Comparison of ENCODE assay signal across 23 cellular contexts in genomic region chr5:137148128-137148527, GRCh38.
DNase-seq lines count a peak whose midpoint lies in the region; ATAC-seq, FAIRE-seq and TF ChIP-seq lines count a peak whose summit lies in the region.
"Had no signal": no experiment of that assay in that cellular context is flagged by ENCODE, and none has a peak within 500 bp of the region (broad histone marks: within the 10 kb centered on the region; RNA-seq: fewer than 3 reads in every experiment).

No MANE protein-coding gene starts in this region.

- H3K9ac ChIP-seq in astrocyte (ENCODE audit: low read length) (peak overlapping the region; percentile 40), mesendoderm (ENCODE audit: low read length) (no peak overlapping the region)

- H3K4me3 ChIP-seq in breast epithelium (no peak overlapping the region), astrocyte (ENCODE audit: insufficient read depth, low read depth, low read length) (no peak overlapping the region), mesendoderm (ENCODE audit: low read length) (no peak overlapping the region)
- H3K4me3 ChIP-seq: body of pancreas, colonic mucosa, gastroesophageal sphincter, PC-9 had no signal

- H2AK5ac ChIP-seq in mesendoderm (ENCODE audit: low read length) = no peak overlapping the region

- H3K4me3 Mint-ChIP-seq in MCF 10A (ENCODE audit: unreplicated experiment) (no peak overlapping the region), astrocyte (ENCODE audit: unreplicated experiment) (no peak overlapping the region)
- H3K4me3 Mint-ChIP-seq: activated CD4-positive, alpha-beta memory T cell treated with anti-CD3 and anti-CD28 coated beads for 36 hours; activated naive CD8-positive, alpha-beta T cell treated with anti-CD3 and anti-CD28 coated beads for 36 hours; CD4-positive, alpha-beta T cell; IgD-negative memory B cell; neural crest cell had no signal

- CTCF ChIA-PET in MCF 10A (lab: Yijun Ruan, JAX) = interaction anchor here (0.6 to 0.7 kb wide), 2 partner anchors 91 to 1926 kb away, joined by 3 read pairs; no protein-coding TSS in a partner anchor

- H3K4me1 ChIP-seq in breast epithelium = no peaks in the 10 kb centered on the region
- H3K4me1 ChIP-seq in astrocyte (ENCODE audit: insufficient read depth, low read length) = peaks cover 53% of the 10 kb centered on the region
- H3K4me1 ChIP-seq in mesendoderm (ENCODE audit: control insufficient read depth, low read depth, low read length) = peaks cover 10% of the 10 kb centered on the region
- H3K4me1 ChIP-seq: body of pancreas, colonic mucosa had no signal

- no peak for FAIRE-seq in astrocyte (lab: Jason Lieb, UNC)

- intact Hi-C loops in MCF 10A (cut with micrococcal nuclease) = loop anchor here (5.0 to 10.0 kb wide), 2 partner anchors 47 to 164 kb away; no protein-coding TSS in a partner anchor
- intact Hi-C loops in breast epithelium (cut with DNase I; ENCODE audit: low total_unique reads) = no loop called here

- H3K18ac ChIP-seq in mesendoderm (ENCODE audit: low read length) = no peak overlapping the region

- H3K56ac ChIP-seq in mesendoderm (ENCODE audit: low read length) = peak overlapping the region; percentile 43

- H4K5ac ChIP-seq in mesendoderm (ENCODE audit: low read length) = no peak overlapping the region

- TF ChIP-seq CTCF in MCF 10A (IDR thresholded peaks at IDR 0.05; ENCODE audit: unreplicated experiment) (no peak), breast epithelium (IDR thresholded peaks at IDR 0.05) (no peak), astrocyte (IDR thresholded peaks at IDR 0.05; ENCODE audit: insufficient read depth, low read depth, low read length) (no peak)

- H2BK15ac ChIP-seq in mesendoderm (replicated peaks; ENCODE audit: low read depth) = no peak overlapping the region

- H4K20me1 ChIP-seq in astrocyte (ENCODE audit: insufficient read depth, low read length) = peaks cover 5% of the 10 kb centered on the region

- peak overlapping the region; percentile 1 for H3K4me2 ChIP-seq in astrocyte (ENCODE audit: low read length)
- no peak overlapping the region for H3K4me2 ChIP-seq in mesendoderm (ENCODE audit: low read length)
- H3K4me2 ChIP-seq: PC-9 had no signal

- no peak overlapping the region for H2BK5ac ChIP-seq in mesendoderm (ENCODE audit: low read length)

- no TSS peak for BruUV-seq in MCF 10A (replicated peaks; lab: Mats Ljungman, UMichigan)

- no peak overlapping the region for H2AFZ ChIP-seq in astrocyte (ENCODE audit: low read depth, low read length)
- H2AFZ ChIP-seq: PC-9 had no signal

- no peak for TF ChIP-seq POLR2A in breast epithelium (IDR thresholded peaks at IDR 0.05)

- H3K4ac ChIP-seq in mesendoderm (ENCODE audit: low read depth, low read length) = no peak overlapping the region

- H3K27ac Mint-ChIP-seq in MCF 10A (ENCODE audit: low read depth, unreplicated experiment) (peak overlapping the region; percentile 99), astrocyte (ENCODE audit: unreplicated experiment) (peak overlapping the region; percentile 80)
- H3K27ac Mint-ChIP-seq: activated CD4-positive, alpha-beta memory T cell treated with anti-CD3 and anti-CD28 coated beads for 36 hours; activated naive CD8-positive, alpha-beta T cell treated with anti-CD3 and anti-CD28 coated beads for 36 hours; CD4-positive, alpha-beta T cell; IgD-negative memory B cell; progenitor cell of endocrine pancreas had no signal

- H3K27me3 Mint-ChIP-seq in MCF 10A (ENCODE audit: insufficient read depth, unreplicated experiment) = no peaks in the 10 kb centered on the region
- H3K27me3 Mint-ChIP-seq in astrocyte (ENCODE audit: low read depth, unreplicated experiment) = peaks cover 3% of the 10 kb centered on the region

- H3K36me3 Mint-ChIP-seq in MCF 10A (ENCODE audit: insufficient read depth, unreplicated experiment) = no peaks in the 10 kb centered on the region
- H3K36me3 Mint-ChIP-seq in astrocyte (ENCODE audit: low read depth, unreplicated experiment) = no peaks in the 10 kb centered on the region
- H3K36me3 Mint-ChIP-seq: activated CD4-positive, alpha-beta memory T cell treated with anti-CD3 and anti-CD28 coated beads for 36 hours; activated naive CD8-positive, alpha-beta T cell treated with anti-CD3 and anti-CD28 coated beads for 36 hours; IgD-negative memory B cell had no signal

- H3K27me3 ChIP-seq in breast epithelium = no peaks in the 10 kb centered on the region
- no peaks in the 10 kb centered on the region for H3K27me3 ChIP-seq in astrocyte (ENCODE audit: insufficient read depth, low read length)
- H3K27me3 ChIP-seq in mesendoderm (ENCODE audit: insufficient read depth, low read length, poor library complexity) = no peaks in the 10 kb centered on the region
- H3K27me3 ChIP-seq: body of pancreas, colonic mucosa had no signal

- no peak for ATAC-seq in HG03108 (IDR thresholded peaks at IDR 0.05; ENCODE audit: unreplicated experiment)
- ATAC-seq: body of pancreas, gastroesophageal sphincter, left ventricle myocardium superior had no signal

- DNase-seq in MCF 10A (ENCODE audit: unreplicated experiment) (no peak), breast epithelium (ENCODE audit: low spot score in 2 of 2) (no peak), astrocyte (ENCODE audit: low read depth) (peak; percentile 76), mesendoderm (peak; percentile 31), dedifferentiated amniotic fluid mesenchymal stem cell (ENCODE audit: extremely low spot score) (no peak)
- DNase-seq in activated CD8-positive, alpha-beta memory T cell treated with anti-CD3 and anti-CD28 coated beads, Interleukin-2, amount 50 U/mL, for 48 hours = no peak
- DNase-seq in stimulated activated CD4-positive, alpha-beta T cell treated with anti-CD3 and anti-CD28 coated beads, Interleukin-4, amount 100 ng/mL, for 1 hour = no peak
- DNase-seq: 8988T; activated CD4-positive, alpha-beta memory T cell treated with anti-CD3 and anti-CD28 coated beads for 36 hours; activated effector memory CD4-positive, alpha-beta T cell treated with Interleukin-2 at 50 U/mL for 16 hours; activated naive CD8-positive, alpha-beta T cell treated with anti-CD3 and anti-CD28 coated beads for 36 hours; body of pancreas; CD4-positive, alpha-beta T cell; colonic mucosa; left ventricle myocardium superior; PC-9; Right ventricle myocardium superior; trophoblast cell had no signal

- no peak overlapping the region for H2BK120ac ChIP-seq in mesendoderm (ENCODE audit: low read depth, low read length)

- H3K4me1 Mint-ChIP-seq in MCF 10A (ENCODE audit: insufficient read depth, unreplicated experiment) = peaks cover 33% of the 10 kb centered on the region
- peaks cover 26% of the 10 kb centered on the region for H3K4me1 Mint-ChIP-seq in astrocyte (ENCODE audit: low read depth, unreplicated experiment)
- H3K4me1 Mint-ChIP-seq: activated naive CD8-positive, alpha-beta T cell treated with anti-CD3 and anti-CD28 coated beads for 36 hours; IgD-negative memory B cell had no signal

- H4K8ac ChIP-seq in mesendoderm (ENCODE audit: low read depth, low read length) = no peak overlapping the region

- no peak overlapping the region for H3K27ac ChIP-seq in breast epithelium
- H3K27ac ChIP-seq in astrocyte (ENCODE audit: low read depth, low read length) = peak overlapping the region; percentile 96
- no peak overlapping the region for H3K27ac ChIP-seq in mesendoderm (ENCODE audit: low read depth, low read length)
- H3K27ac ChIP-seq: body of pancreas, colonic mucosa, gastroesophageal sphincter, PC-9 had no signal

- WGBS in mesendoderm (ENCODE audit: extremely low coverage, insufficient coverage, low lambda C conversion rate) = no CpG with 5 or more reads among the region's 1 CpG

- H3K36me3 ChIP-seq in breast epithelium (no peaks in the 10 kb centered on the region), astrocyte (ENCODE audit: insufficient read depth, low read length) (no peaks in the 10 kb centered on the region), mesendoderm (ENCODE audit: control insufficient read depth, insufficient read depth, low read length) (no peaks in the 10 kb centered on the region)
- H3K36me3 ChIP-seq: colonic mucosa, gastroesophageal sphincter had no signal

- H3K9me3 ChIP-seq in breast epithelium (no peaks in the 10 kb centered on the region), astrocyte (ENCODE audit: insufficient read depth, low read depth, low read length) (no peaks in the 10 kb centered on the region)
- H3K9me3 ChIP-seq: body of pancreas, colonic mucosa, gastroesophageal sphincter had no signal

- no peaks in the 10 kb centered on the region for H3K79me1 ChIP-seq in mesendoderm (ENCODE audit: low read length)

- POLR2A ChIA-PET in MCF 10A (lab: Yijun Ruan, JAX) = interaction anchor here (1.7 kb wide), 1 partner anchor 162 kb away, joined by 4 read pairs; no protein-coding TSS in a partner anchor

- H3K9me3 Mint-ChIP-seq in MCF 10A (ENCODE audit: unreplicated experiment) (no peaks in the 10 kb centered on the region), astrocyte (ENCODE audit: unreplicated experiment) (no peaks in the 10 kb centered on the region)
- H3K9me3 Mint-ChIP-seq: activated CD4-positive, alpha-beta memory T cell treated with anti-CD3 and anti-CD28 coated beads for 36 hours; activated naive CD8-positive, alpha-beta T cell treated with anti-CD3 and anti-CD28 coated beads for 36 hours; CD4-positive, alpha-beta T cell; neural crest cell had no signal

- H3K23ac ChIP-seq in mesendoderm (ENCODE audit: low read length) = no peak overlapping the region

- H3K79me2 ChIP-seq in astrocyte (ENCODE audit: insufficient read depth, low read length) (peaks cover 8% of the 10 kb centered on the region), mesendoderm (ENCODE audit: control insufficient read depth, insufficient read depth, low read length) (no peaks in the 10 kb centered on the region)

Comparison
In these comparisons a context has a peak if more than half of its experiments do, and no peak if none do; other contexts are left out.
1. DNase-seq: peak in astrocyte (single experiment) and mesendoderm (single experiment); none in MCF 10A (single experiment), breast epithelium (0 of 2), activated CD8-positive, alpha-beta memory T cell treated with anti-CD3 and anti-CD28 coated beads, Interleukin-2, amount 50 U/mL, for 48 hours (single experiment), stimulated activated CD4-positive, alpha-beta T cell treated with anti-CD3 and anti-CD28 coated beads, Interleukin-4, amount 100 ng/mL, for 1 hour (single experiment) and dedifferentiated amniotic fluid mesenchymal stem cell (single experiment).